In genomic region chr16:89667000-89667399, GRCh38 we compare ENCODE assay signal across 10 cellular contexts. TPM values are rescaled to one million over a fixed set of nuclear protein-coding genes. Genes with fewer than 3 reads are reported as not detected.
A peak's percentile ranks its signal among the peaks of the same experiment; 100 is the strongest.
DNase-seq lines count a peak whose midpoint lies in the region; ATAC-seq, FAIRE-seq and TF ChIP-seq lines count a peak whose summit lies in the region.
"Not testable (repeated sequence)": the region's sequence is repeated elsewhere in the genome, so short reads cannot be mapped to it uniquely, and the experiment has no call there.
"Had no signal": no experiment of that assay in that cellular context is flagged by ENCODE, and none has a peak within 500 bp of the region (broad histone marks: within the 10 kb centered on the region; RNA-seq: fewer than 3 reads in every experiment).

No MANE protein-coding gene starts in this region.

- not testable (repeated sequence) for H4K20me1 ChIP-seq in HepG2 (ENCODE audit: insufficient read depth, low read length)

- H3K27ac ChIP-seq in HepG2 (ENCODE audit: extremely low read length, insufficient read depth, low read length), result not testable (repeated sequence)

- in situ Hi-C loops in GM13977 (cut with MboI; ENCODE audit: low pct_unique_long_range_greater_than_20kb, low sequenced_read_pairs, unreplicated experiment); astrocyte of the cerebellum (cut with HindIII; ENCODE audit: low sequenced_read_pairs); HepG2 (cut with HindIII; ENCODE audit: extremely low pct_ligation_motif_present, low pct_unique_long_range_greater_than_20kb): not testable (repeated sequence)

- not testable (repeated sequence) for FAIRE-seq in D721Med (lab: Jason Lieb, UNC); HepG2 (lab: Jason Lieb, UNC)

- not testable (repeated sequence) for H2AFZ ChIP-seq in HepG2 (ENCODE audit: low read length)

- H3K4me2 ChIP-seq in HepG2 (ENCODE audit: low read depth, low read length), result not testable (repeated sequence)

- DNase-seq in D721Med (ENCODE audit: insufficient read length, low spot score); GM13977 (ENCODE audit: low spot score); astrocyte of the cerebellum (ENCODE audit: low read depth); HepG2 (ENCODE audit: low spot score): not testable (repeated sequence)
- DNase-seq in NAMALWA (ENCODE audit: low spot score) (peak; percentile 57), SHP77 treated with DMSO at 0.1 percent for 48 hours (lab: John Stamatoyannopoulos, UW) (peak; percentile 7), fibroblast of mammary gland (ENCODE audit: low read depth) (peak; percentile 71)
- DNase-seq in stimulated activated CD4-positive, alpha-beta T cell treated with anti-CD3 and anti-CD28 coated beads, Interleukin-1b, Interleukin-23, amount 100 ng/mL, for 48 hours, result peak; percentile 24

- not testable (repeated sequence) for H3K27me3 ChIP-seq in HepG2 (ENCODE audit: control insufficient read depth in 1 of 2, insufficient read depth in 2 of 2, low read length in 2 of 2)

- WGBS in HepG2 (ENCODE audit: low lambda C conversion rate), result 89% methylated on average over 7 of the region's 7 CpGs

- not testable (repeated sequence) for H3K36me3 ChIP-seq in HepG2 (replicated peaks in 1 of 2; ENCODE audit: control insufficient read depth in 1 of 2, insufficient read depth in 2 of 2, low read length in 2 of 2)

- CTCF ChIA-PET in HepG2 (lab: Yijun Ruan, JAX; ENCODE audit: low intra/inter-chr PET ratio, low total read pairs), result not testable (repeated sequence)

- POLR2A ChIA-PET in HepG2 (lab: Yijun Ruan, JAX), result not testable (repeated sequence)

- TF ChIP-seq EP300 in HepG2 (IDR thresholded peaks at IDR 0.05; ENCODE audit: low read depth in 2 of 2, low read length in 2 of 2); HepG2 (CRISPR knock-in tag; IDR thresholded peaks at IDR 0.05; ENCODE audit: borderline replicate concordance): not testable (repeated sequence)

- peaks cover 12% of the 10 kb centered on the region; the same call in 1 of the 2 replicates for H3K9me3 ChIP-seq in HepG2 (ENCODE audit: low read length)

- not testable (repeated sequence) for TF ChIP-seq POLR2A in HepG2 (IDR thresholded peaks at IDR 0.05; ENCODE audit: insufficient read depth in 1 of 2, low read depth in 2 of 2, low read length in 2 of 2)

- not testable (repeated sequence) for ATAC-seq in HepG2

- not testable (repeated sequence) for BruUV-seq in HepG2 (replicated peaks; lab: Mats Ljungman, UMichigan)

- H3K4me1 ChIP-seq in HepG2 (ENCODE audit: insufficient read depth, low read length), result peaks cover 26% of the 10 kb centered on the region

- intact Hi-C loops in HepG2 (cut with micrococcal nuclease; ENCODE audit: unreplicated experiment), result not testable (repeated sequence)

- not testable (repeated sequence) for H3K79me2 ChIP-seq in HepG2 (ENCODE audit: insufficient read depth, low read length)

- TF ChIP-seq RAD21 in HepG2 (CRISPR knock-in tag; IDR thresholded peaks at IDR 0.05), result not testable (repeated sequence)

- not testable (repeated sequence) for H3K9ac ChIP-seq in HepG2 (ENCODE audit: insufficient read depth, low read depth, low read length)

- H3K4me3 ChIP-seq in astrocyte of the cerebellum (ENCODE audit: low read depth, low read length); fibroblast of mammary gland (ENCODE audit: control insufficient read depth, low read depth, low read length); HepG2 (replicated peaks in 1 of 3; ENCODE audit: insufficient read depth in 1 of 3, low read depth in 2 of 3, low read length in 3 of 3): not testable (repeated sequence)

- TF ChIP-seq CTCF in D721Med (IDR thresholded peaks at IDR 0.05; ENCODE audit: insufficient read depth, missing control alignments) (peak; percentile 16), GM13977 (IDR thresholded peaks at IDR 0.05; ENCODE audit: extremely low read depth, insufficient read depth, missing control alignments) (peak; percentile 44), astrocyte of the cerebellum (IDR thresholded peaks at IDR 0.05; ENCODE audit: low read depth, low read length, missing control alignments) (peak; percentile 50), fibroblast of mammary gland (conservative IDR thresholded peaks at IDR 0.05; ENCODE audit: control insufficient read depth, insufficient read depth, low read depth, low read length) (peak; percentile 52)
- not testable (repeated sequence) for TF ChIP-seq CTCF in HepG2 (CRISPR knock-in tag; IDR thresholded peaks at IDR 0.05)

RNA-seq across cellular contexts. Expression of gene SPATA33, which starts 9.4 kb away (rescaled TPM):
- 11.0 and 11.2 TPM in 2 replicates for total RNA-seq in HepG2 (2016; rRNA removed; fragmentation: Illumina TruSeq; extraction: Trizol)
- 9.1 and 14.3 TPM in 2 replicates for total RNA-seq in HepG2 (2016; cell fraction: cytosol; rRNA removed; fragmentation: Illumina TruSeq; extraction: Trizol; ENCODE audit: low read depth)
- total RNA-seq in HepG2 (2016; cell fraction: insoluble cytoplasmic fraction; rRNA removed; fragmentation: Illumina TruSeq; extraction: Trizol), result 11.7 and 12.8 TPM in 2 replicates
- total RNA-seq in HepG2 (2016; cell fraction: membrane; rRNA removed; fragmentation: Illumina TruSeq; extraction: Trizol), result 14.6 and 17.6 TPM in 2 replicates
- 9.0 and 10.4 TPM in 2 replicates for total RNA-seq in HepG2 (2016; cell fraction: nucleus; rRNA removed; fragmentation: Illumina TruSeq; extraction: Trizol)
- 5.7 and 6.3 TPM in 2 replicates for polyA plus RNA-seq in HepG2 (2011; rRNA removed)
- polyA plus RNA-seq in HepG2 (2011; cell fraction: cytosol; rRNA removed), result 3.3 and 3.5 TPM in 2 replicates
- polyA plus RNA-seq in HepG2 (2011; cell fraction: nucleus; rRNA removed), result 14.9 and 16.4 TPM in 2 replicates
- 8.1 and 9.7 TPM in 2 replicates for polyA plus RNA-seq in HepG2 (2012)
- polyA plus RNA-seq in HepG2 (2016; cell fraction: cytosol; fragmentation: Illumina TruSeq; extraction: Trizol; ENCODE audit: low read depth), result 17.1 and 17.6 TPM in 2 replicates
- polyA plus RNA-seq in HepG2 (2016; cell fraction: insoluble cytoplasmic fraction; fragmentation: Illumina TruSeq; extraction: Trizol; ENCODE audit: low read depth), result 12.9 and 16.7 TPM in 2 replicates
- polyA plus RNA-seq in HepG2 (2016; cell fraction: membrane; fragmentation: Illumina TruSeq; extraction: Trizol; ENCODE audit: low read depth), result 20.1 and 25.8 TPM in 2 replicates
- polyA plus RNA-seq in HepG2 (2016; cell fraction: nucleus; fragmentation: Illumina TruSeq; extraction: Trizol; ENCODE audit: insufficient read depth, low read depth), result 25.8 and 32.4 TPM in 2 replicates
- 6.0 and 18.6 TPM in 2 replicates for polyA minus RNA-seq in HepG2 (2011; rRNA and poly(A)+ RNA removed; ENCODE audit: low replicate concordance)
- 1.4 and 1.8 TPM in 2 replicates for polyA minus RNA-seq in HepG2 (2011; cell fraction: cytosol; rRNA and poly(A)+ RNA removed)
- polyA minus RNA-seq in HepG2 (2011; cell fraction: nucleus; rRNA and poly(A)+ RNA removed), result 7.2 and 7.7 TPM in 2 replicates

RNA-seq across cellular contexts. Expression of gene CHMP1A, which starts 9.5 kb away (rescaled TPM):
- 69.4 and 80.0 TPM in 2 replicates for total RNA-seq in HepG2 (2016; rRNA removed; fragmentation: Illumina TruSeq; extraction: Trizol)
- 12.3 and 14.1 TPM in 2 replicates for total RNA-seq in HepG2 (2016; cell fraction: cytosol; rRNA removed; fragmentation: Illumina TruSeq; extraction: Trizol; ENCODE audit: low read depth)
- total RNA-seq in HepG2 (2016; cell fraction: insoluble cytoplasmic fraction; rRNA removed; fragmentation: Illumina TruSeq; extraction: Trizol), result 68.7 and 70.7 TPM in 2 replicates
- 36.1 and 43.1 TPM in 2 replicates for total RNA-seq in HepG2 (2016; cell fraction: membrane; rRNA removed; fragmentation: Illumina TruSeq; extraction: Trizol)
- 43.4 and 46.6 TPM in 2 replicates for total RNA-seq in HepG2 (2016; cell fraction: nucleus; rRNA removed; fragmentation: Illumina TruSeq; extraction: Trizol)
- polyA plus RNA-seq in HepG2 (2011; rRNA removed), result 73.3 and 87.2 TPM in 2 replicates
- 71.4 and 105 TPM in 2 replicates for polyA plus RNA-seq in HepG2 (2011; cell fraction: cytosol; rRNA removed)
- polyA plus RNA-seq in HepG2 (2011; cell fraction: nucleus; rRNA removed), result 141 and 163 TPM in 2 replicates
- 39.3 and 47.1 TPM in 2 replicates for polyA plus RNA-seq in HepG2 (2012)
- 9.6 and 12.7 TPM in 2 replicates for polyA plus RNA-seq in HepG2 (2016; cell fraction: cytosol; fragmentation: Illumina TruSeq; extraction: Trizol; ENCODE audit: low read depth)
- 89.2 and 96.6 TPM in 2 replicates for polyA plus RNA-seq in HepG2 (2016; cell fraction: insoluble cytoplasmic fraction; fragmentation: Illumina TruSeq; extraction: Trizol; ENCODE audit: low read depth)
- polyA plus RNA-seq in HepG2 (2016; cell fraction: membrane; fragmentation: Illumina TruSeq; extraction: Trizol; ENCODE audit: low read depth), result 29.6 and 33.2 TPM in 2 replicates
- 105 and 109 TPM in 2 replicates for polyA plus RNA-seq in HepG2 (2016; cell fraction: nucleus; fragmentation: Illumina TruSeq; extraction: Trizol; ENCODE audit: insufficient read depth, low read depth)
- 73.7 and 140 TPM in 2 replicates for polyA minus RNA-seq in HepG2 (2011; rRNA and poly(A)+ RNA removed; ENCODE audit: low replicate concordance)
- polyA minus RNA-seq in HepG2 (2011; cell fraction: cytosol; rRNA and poly(A)+ RNA removed), result 50.0 and 50.5 TPM in 2 replicates
- 25.8 and 33.6 TPM in 2 replicates for polyA minus RNA-seq in HepG2 (2011; cell fraction: nucleus; rRNA and poly(A)+ RNA removed)

RNA-seq across cellular contexts. Expression of gene CDK10, which starts 19.5 kb away (rescaled TPM):
- 1.2 and 2.5 TPM in 2 replicates for total RNA-seq in HepG2 (2016; rRNA removed; fragmentation: Illumina TruSeq; extraction: Trizol)
- 4.2 and 5.8 TPM in 2 replicates for total RNA-seq in HepG2 (2016; cell fraction: cytosol; rRNA removed; fragmentation: Illumina TruSeq; extraction: Trizol; ENCODE audit: low read depth)
- 1.4 and 2.6 TPM in 2 replicates for total RNA-seq in HepG2 (2016; cell fraction: insoluble cytoplasmic fraction; rRNA removed; fragmentation: Illumina TruSeq; extraction: Trizol)
- 3.5 TPM in 2 replicates for total RNA-seq in HepG2 (2016; cell fraction: membrane; rRNA removed; fragmentation: Illumina TruSeq; extraction: Trizol)
- 2.4 and 3.5 TPM in 2 replicates for total RNA-seq in HepG2 (2016; cell fraction: nucleus; rRNA removed; fragmentation: Illumina TruSeq; extraction: Trizol)
- polyA plus RNA-seq in HepG2 (2011; rRNA removed), result 3.9 and 4.3 TPM in 2 replicates
- polyA plus RNA-seq in HepG2 (2011; cell fraction: cytosol; rRNA removed), result 1.5 and 2.1 TPM in 2 replicates
- 28.1 and 29.8 TPM in 2 replicates for polyA plus RNA-seq in HepG2 (2011; cell fraction: nucleus; rRNA removed)
- 2.7 and 6.1 TPM in 2 replicates for polyA plus RNA-seq in HepG2 (2012)
- polyA plus RNA-seq in HepG2 (2016; cell fraction: cytosol; fragmentation: Illumina TruSeq; extraction: Trizol; ENCODE audit: low read depth), result 1.1 TPM in 2 replicates
- 1.1 and 1.2 TPM in 2 replicates for polyA plus RNA-seq in HepG2 (2016; cell fraction: insoluble cytoplasmic fraction; fragmentation: Illumina TruSeq; extraction: Trizol; ENCODE audit: low read depth)
- 1.0 and 1.2 TPM in 2 replicates for polyA plus RNA-seq in HepG2 (2016; cell fraction: membrane; fragmentation: Illumina TruSeq; extraction: Trizol; ENCODE audit: low read depth)
- 11.0 and 12.6 TPM in 2 replicates for polyA plus RNA-seq in HepG2 (2016; cell fraction: nucleus; fragmentation: Illumina TruSeq; extraction: Trizol; ENCODE audit: insufficient read depth, low read depth)
- polyA minus RNA-seq in HepG2 (2011; rRNA and poly(A)+ RNA removed; ENCODE audit: low replicate concordance), result 2.9 and 43.1 TPM in 2 replicates
- 1.6 and 2.8 TPM in 2 replicates for polyA minus RNA-seq in HepG2 (2011; cell fraction: cytosol; rRNA and poly(A)+ RNA removed)
- polyA minus RNA-seq in HepG2 (2011; cell fraction: nucleus; rRNA and poly(A)+ RNA removed), result 4.5 and 5.8 TPM in 2 replicates

RNA-seq across cellular contexts. Expression of gene SPATA2L, which starts 34.5 kb away (rescaled TPM):
- 17.0 and 20.7 TPM in 2 replicates for total RNA-seq in HepG2 (2016; rRNA removed; fragmentation: Illumina TruSeq; extraction: Trizol)
- 5.1 and 5.8 TPM in 2 replicates for total RNA-seq in HepG2 (2016; cell fraction: cytosol; rRNA removed; fragmentation: Illumina TruSeq; extraction: Trizol; ENCODE audit: low read depth)
- 16.3 and 20.7 TPM in 2 replicates for total RNA-seq in HepG2 (2016; cell fraction: insoluble cytoplasmic fraction; rRNA removed; fragmentation: Illumina TruSeq; extraction: Trizol)
- 12.5 and 13.4 TPM in 2 replicates for total RNA-seq in HepG2 (2016; cell fraction: membrane; rRNA removed; fragmentation: Illumina TruSeq; extraction: Trizol)
- total RNA-seq in HepG2 (2016; cell fraction: nucleus; rRNA removed; fragmentation: Illumina TruSeq; extraction: Trizol), result 9.5 and 13.5 TPM in 2 replicates
- polyA plus RNA-seq in HepG2 (2011; rRNA removed), result 9.1 and 11.8 TPM in 2 replicates
- polyA plus RNA-seq in HepG2 (2011; cell fraction: cytosol; rRNA removed), result 13.4 and 23.3 TPM in 2 replicates
- 26.3 and 28.3 TPM in 2 replicates for polyA plus RNA-seq in HepG2 (2011; cell fraction: nucleus; rRNA removed)
- polyA plus RNA-seq in HepG2 (2012), result 6.8 and 12.5 TPM in 2 replicates
- polyA plus RNA-seq in HepG2 (2016; cell fraction: cytosol; fragmentation: Illumina TruSeq; extraction: Trizol; ENCODE audit: low read depth), result 3.0 and 3.1 TPM in 2 replicates
- polyA plus RNA-seq in HepG2 (2016; cell fraction: insoluble cytoplasmic fraction; fragmentation: Illumina TruSeq; extraction: Trizol; ENCODE audit: low read depth), result 13.3 and 14.0 TPM in 2 replicates
- 5.3 and 7.7 TPM in 2 replicates for polyA plus RNA-seq in HepG2 (2016; cell fraction: membrane; fragmentation: Illumina TruSeq; extraction: Trizol; ENCODE audit: low read depth)
- polyA plus RNA-seq in HepG2 (2016; cell fraction: nucleus; fragmentation: Illumina TruSeq; extraction: Trizol; ENCODE audit: insufficient read depth, low read depth), result 14.9 and 15.5 TPM in 2 replicates
- polyA minus RNA-seq in HepG2 (2011; rRNA and poly(A)+ RNA removed; ENCODE audit: low replicate concordance), result 3.5 and 31.4 TPM in 2 replicates
- 16.7 and 20.7 TPM in 2 replicates for polyA minus RNA-seq in HepG2 (2011; cell fraction: cytosol; rRNA and poly(A)+ RNA removed)
- polyA minus RNA-seq in HepG2 (2011; cell fraction: nucleus; rRNA and poly(A)+ RNA removed), result 8.8 and 8.9 TPM in 2 replicates

RNA-seq across cellular contexts. Expression of gene DPEP1, which starts 53.6 kb away (rescaled TPM):
- 19.7 and 37.6 TPM in 2 replicates for total RNA-seq in HepG2 (2016; rRNA removed; fragmentation: Illumina TruSeq; extraction: Trizol)
- total RNA-seq in HepG2 (2016; cell fraction: cytosol; rRNA removed; fragmentation: Illumina TruSeq; extraction: Trizol; ENCODE audit: low read depth), result 33.1 and 44.2 TPM in 2 replicates
- total RNA-seq in HepG2 (2016; cell fraction: insoluble cytoplasmic fraction; rRNA removed; fragmentation: Illumina TruSeq; extraction: Trizol), result 22.9 and 38.8 TPM in 2 replicates
- 21.1 and 25.9 TPM in 2 replicates for total RNA-seq in HepG2 (2016; cell fraction: membrane; rRNA removed; fragmentation: Illumina TruSeq; extraction: Trizol)
- 32.6 and 36.8 TPM in 2 replicates for total RNA-seq in HepG2 (2016; cell fraction: nucleus; rRNA removed; fragmentation: Illumina TruSeq; extraction: Trizol)
- 40.2 and 52.2 TPM in 2 replicates for polyA plus RNA-seq in HepG2 (2011; rRNA removed)
- 26.5 and 78.5 TPM in 2 replicates for polyA plus RNA-seq in HepG2 (2011; cell fraction: cytosol; rRNA removed)
- 52.0 and 101 TPM in 2 replicates for polyA plus RNA-seq in HepG2 (2011; cell fraction: nucleus; rRNA removed)
- 6.6 and 9.6 TPM in 2 replicates for polyA plus RNA-seq in HepG2 (2012)
- 13.7 and 15.6 TPM in 2 replicates for polyA plus RNA-seq in HepG2 (2016; cell fraction: cytosol; fragmentation: Illumina TruSeq; extraction: Trizol; ENCODE audit: low read depth)
- 23.0 and 24.6 TPM in 2 replicates for polyA plus RNA-seq in HepG2 (2016; cell fraction: insoluble cytoplasmic fraction; fragmentation: Illumina TruSeq; extraction: Trizol; ENCODE audit: low read depth)
- 18.2 and 22.6 TPM in 2 replicates for polyA plus RNA-seq in HepG2 (2016; cell fraction: membrane; fragmentation: Illumina TruSeq; extraction: Trizol; ENCODE audit: low read depth)
- 75.4 and 78.7 TPM in 2 replicates for polyA plus RNA-seq in HepG2 (2016; cell fraction: nucleus; fragmentation: Illumina TruSeq; extraction: Trizol; ENCODE audit: insufficient read depth, low read depth)
- 0.12 and 80.3 TPM in 2 replicates for polyA minus RNA-seq in HepG2 (2011; rRNA and poly(A)+ RNA removed; ENCODE audit: low replicate concordance)
- 12.5 and 17.6 TPM in 2 replicates for polyA minus RNA-seq in HepG2 (2011; cell fraction: cytosol; rRNA and poly(A)+ RNA removed)
- polyA minus RNA-seq in HepG2 (2011; cell fraction: nucleus; rRNA and poly(A)+ RNA removed), result 3.5 and 4.8 TPM in 2 replicates
- total RNA-seq: CD8-positive, alpha-beta memory T cell; T-helper 17 cell had no signal
- polyA plus RNA-seq: CD8-positive, alpha-beta memory T cell had no signal
